ENCODE assay signal across 1 cellular context in the genomic region with DNA sequence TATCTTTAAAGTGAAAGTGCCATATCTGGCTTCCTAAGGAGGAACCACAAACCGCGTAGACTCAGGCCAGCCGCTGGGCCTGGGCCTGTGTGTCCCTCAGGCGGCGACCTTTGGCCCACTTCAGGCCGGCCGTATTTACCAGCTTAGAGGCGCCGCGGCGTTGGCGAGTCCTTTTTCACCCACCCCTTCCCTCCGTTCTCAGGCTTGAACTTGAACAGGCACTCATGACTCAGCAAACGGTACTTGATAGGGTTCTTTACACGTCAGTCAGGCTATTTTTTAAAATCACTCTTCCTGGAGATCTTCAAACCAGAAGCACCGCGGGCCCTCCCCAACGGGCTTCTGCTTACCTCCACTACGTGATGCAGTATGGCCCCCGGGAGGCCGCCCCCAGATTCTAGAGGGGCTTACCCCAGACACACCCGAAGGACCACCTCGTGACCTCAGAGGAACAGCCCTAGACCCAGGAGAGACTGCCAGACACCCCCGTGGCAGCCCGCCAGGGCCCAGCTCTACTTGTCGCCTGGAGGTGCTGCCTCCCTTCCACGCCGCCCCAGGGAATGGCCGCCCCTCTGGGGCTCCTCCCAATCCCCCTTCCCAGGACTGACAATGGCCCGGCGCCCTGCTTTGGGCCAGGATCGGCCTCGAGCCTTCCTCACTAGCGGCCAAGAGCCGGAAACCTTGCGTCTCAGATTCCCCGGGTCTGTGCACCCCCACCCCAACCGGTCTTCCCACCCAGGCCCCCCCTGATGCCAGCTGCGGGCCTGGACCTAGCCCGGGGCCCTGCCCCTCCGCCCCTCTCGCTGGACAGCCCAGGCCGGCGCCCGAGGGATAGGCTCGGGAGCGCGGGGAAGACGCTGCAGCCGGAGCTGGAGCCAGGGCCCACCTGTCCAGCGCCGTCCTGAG.
A peak's percentile ranks its signal among the peaks of the same experiment; 100 is the strongest.
TF ChIP-seq lines count a peak whose summit lies in the region.

No MANE protein-coding gene starts in this region.

TF ChIP-seq in K562, 482 proteins besides CTCF, POLR2A, EP300 and RAD21 (continued from another document and continues in another):
- no peak; the same call in 1 of the 2 replicates for TF ChIP-seq THRB (CRISPR knock-in tag; conservative IDR thresholded peaks at IDR 0.05)
- no peak; the same call in 1 of the 2 replicates for TF ChIP-seq HCFC1 (IDR thresholded peaks at IDR 0.05; ENCODE audit: low read depth, low read length)
- TF ChIP-seq MEF2A (IDR thresholded peaks at IDR 0.05; ENCODE audit: control insufficient read depth, low read depth, low read length): no peak
- TF ChIP-seq STAT5A (IDR thresholded peaks at IDR 0.05; ENCODE audit: borderline replicate concordance, low read length): peak; percentile 70; the same call in 1 of the 2 replicates
- TF ChIP-seq, protein P1, sequence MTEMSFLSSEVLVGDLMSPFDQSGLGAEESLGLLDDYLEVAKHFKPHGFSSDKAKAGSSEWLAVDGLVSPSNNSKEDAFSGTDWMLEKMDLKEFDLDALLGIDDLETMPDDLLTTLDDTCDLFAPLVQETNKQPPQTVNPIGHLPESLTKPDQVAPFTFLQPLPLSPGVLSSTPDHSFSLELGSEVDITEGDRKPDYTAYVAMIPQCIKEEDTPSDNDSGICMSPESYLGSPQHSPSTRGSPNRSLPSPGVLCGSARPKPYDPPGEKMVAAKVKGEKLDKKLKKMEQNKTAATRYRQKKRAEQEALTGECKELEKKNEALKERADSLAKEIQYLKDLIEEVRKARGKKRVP (CRISPR knock-in tag; IDR thresholded peaks at IDR 0.05): no peak
- peak; percentile 78 for TF ChIP-seq SUPT5H (IDR thresholded peaks at IDR 0.05)
- TF ChIP-seq ZNF3 (CRISPR knock-in tag; IDR thresholded peaks at IDR 0.05): no peak
- TF ChIP-seq ILK (tag; IDR thresholded peaks at IDR 0.05; ENCODE audit: borderline replicate concordance, low read depth): no peak
- TF ChIP-seq, protein P2, sequence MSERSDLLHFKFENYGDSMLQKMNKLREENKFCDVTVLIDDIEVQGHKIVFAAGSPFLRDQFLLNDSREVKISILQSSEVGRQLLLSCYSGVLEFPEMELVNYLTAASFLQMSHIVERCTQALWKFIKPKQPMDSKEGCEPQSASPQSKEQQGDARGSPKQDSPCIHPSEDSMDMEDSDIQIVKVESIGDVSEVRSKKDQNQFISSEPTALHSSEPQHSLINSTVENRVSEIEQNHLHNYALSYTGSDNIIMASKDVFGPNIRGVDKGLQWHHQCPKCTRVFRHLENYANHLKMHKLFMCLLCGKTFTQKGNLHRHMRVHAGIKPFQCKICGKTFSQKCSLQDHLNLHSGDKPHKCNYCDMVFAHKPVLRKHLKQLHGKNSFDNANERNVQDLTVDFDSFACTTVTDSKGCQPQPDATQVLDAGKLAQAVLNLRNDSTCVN (CRISPR knock-in tag; IDR thresholded peaks at IDR 0.05): no peak
- TF ChIP-seq ZNF699 (CRISPR knock-in tag; IDR thresholded peaks at IDR 0.05; ENCODE audit: insufficient replicate concordance): no peak
- TF ChIP-seq, protein P3, sequence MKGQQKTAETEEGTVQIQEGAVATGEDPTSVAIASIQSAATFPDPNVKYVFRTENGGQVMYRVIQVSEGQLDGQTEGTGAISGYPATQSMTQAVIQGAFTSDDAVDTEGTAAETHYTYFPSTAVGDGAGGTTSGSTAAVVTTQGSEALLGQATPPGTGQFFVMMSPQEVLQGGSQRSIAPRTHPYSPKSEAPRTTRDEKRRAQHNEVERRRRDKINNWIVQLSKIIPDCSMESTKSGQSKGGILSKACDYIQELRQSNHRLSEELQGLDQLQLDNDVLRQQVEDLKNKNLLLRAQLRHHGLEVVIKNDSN (CRISPR knock-in tag; IDR thresholded peaks at IDR 0.05): no peak
- TF ChIP-seq, protein P4, sequence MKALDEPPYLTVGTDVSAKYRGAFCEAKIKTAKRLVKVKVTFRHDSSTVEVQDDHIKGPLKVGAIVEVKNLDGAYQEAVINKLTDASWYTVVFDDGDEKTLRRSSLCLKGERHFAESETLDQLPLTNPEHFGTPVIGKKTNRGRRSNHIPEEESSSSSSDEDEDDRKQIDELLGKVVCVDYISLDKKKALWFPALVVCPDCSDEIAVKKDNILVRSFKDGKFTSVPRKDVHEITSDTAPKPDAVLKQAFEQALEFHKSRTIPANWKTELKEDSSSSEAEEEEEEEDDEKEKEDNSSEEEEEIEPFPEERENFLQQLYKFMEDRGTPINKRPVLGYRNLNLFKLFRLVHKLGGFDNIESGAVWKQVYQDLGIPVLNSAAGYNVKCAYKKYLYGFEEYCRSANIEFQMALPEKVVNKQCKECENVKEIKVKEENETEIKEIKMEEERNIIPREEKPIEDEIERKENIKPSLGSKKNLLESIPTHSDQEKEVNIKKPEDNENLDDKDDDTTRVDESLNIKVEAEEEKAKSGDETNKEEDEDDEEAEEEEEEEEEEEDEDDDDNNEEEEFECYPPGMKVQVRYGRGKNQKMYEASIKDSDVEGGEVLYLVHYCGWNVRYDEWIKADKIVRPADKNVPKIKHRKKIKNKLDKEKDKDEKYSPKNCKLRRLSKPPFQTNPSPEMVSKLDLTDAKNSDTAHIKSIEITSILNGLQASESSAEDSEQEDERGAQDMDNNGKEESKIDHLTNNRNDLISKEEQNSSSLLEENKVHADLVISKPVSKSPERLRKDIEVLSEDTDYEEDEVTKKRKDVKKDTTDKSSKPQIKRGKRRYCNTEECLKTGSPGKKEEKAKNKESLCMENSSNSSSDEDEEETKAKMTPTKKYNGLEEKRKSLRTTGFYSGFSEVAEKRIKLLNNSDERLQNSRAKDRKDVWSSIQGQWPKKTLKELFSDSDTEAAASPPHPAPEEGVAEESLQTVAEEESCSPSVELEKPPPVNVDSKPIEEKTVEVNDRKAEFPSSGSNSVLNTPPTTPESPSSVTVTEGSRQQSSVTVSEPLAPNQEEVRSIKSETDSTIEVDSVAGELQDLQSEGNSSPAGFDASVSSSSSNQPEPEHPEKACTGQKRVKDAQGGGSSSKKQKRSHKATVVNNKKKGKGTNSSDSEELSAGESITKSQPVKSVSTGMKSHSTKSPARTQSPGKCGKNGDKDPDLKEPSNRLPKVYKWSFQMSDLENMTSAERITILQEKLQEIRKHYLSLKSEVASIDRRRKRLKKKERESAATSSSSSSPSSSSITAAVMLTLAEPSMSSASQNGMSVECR (CRISPR knock-in tag; IDR thresholded peaks at IDR 0.05): no peak
- peak; percentile 81; the same call in 1 of the 2 replicates for TF ChIP-seq DPF2 (IDR thresholded peaks at IDR 0.05)
- TF ChIP-seq BRF1 (IDR thresholded peaks at IDR 0.05; ENCODE audit: borderline replicate concordance, extremely low read depth, insufficient read length): no peak
- peak; percentile 77 for TF ChIP-seq CTBP1 (IDR thresholded peaks at IDR 0.05; ENCODE audit: borderline replicate concordance)
- TF ChIP-seq NCOA2 (IDR thresholded peaks at IDR 0.05; ENCODE audit: partially characterized antibody in 2 of 2): no peak
- peak; percentile 39 for TF ChIP-seq FOS (IDR thresholded peaks at IDR 0.05; ENCODE audit: extremely low read depth, insufficient read length)
- no peak for TF ChIP-seq ZNF436 (CRISPR knock-in tag; IDR thresholded peaks at IDR 0.05)
- TF ChIP-seq, protein P5, sequence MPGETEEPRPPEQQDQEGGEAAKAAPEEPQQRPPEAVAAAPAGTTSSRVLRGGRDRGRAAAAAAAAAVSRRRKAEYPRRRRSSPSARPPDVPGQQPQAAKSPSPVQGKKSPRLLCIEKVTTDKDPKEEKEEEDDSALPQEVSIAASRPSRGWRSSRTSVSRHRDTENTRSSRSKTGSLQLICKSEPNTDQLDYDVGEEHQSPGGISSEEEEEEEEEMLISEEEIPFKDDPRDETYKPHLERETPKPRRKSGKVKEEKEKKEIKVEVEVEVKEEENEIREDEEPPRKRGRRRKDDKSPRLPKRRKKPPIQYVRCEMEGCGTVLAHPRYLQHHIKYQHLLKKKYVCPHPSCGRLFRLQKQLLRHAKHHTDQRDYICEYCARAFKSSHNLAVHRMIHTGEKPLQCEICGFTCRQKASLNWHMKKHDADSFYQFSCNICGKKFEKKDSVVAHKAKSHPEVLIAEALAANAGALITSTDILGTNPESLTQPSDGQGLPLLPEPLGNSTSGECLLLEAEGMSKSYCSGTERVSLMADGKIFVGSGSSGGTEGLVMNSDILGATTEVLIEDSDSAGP (CRISPR knock-in tag; IDR thresholded peaks at IDR 0.05): 0 out of 2 replicates have a peak, but pooled peaks have one; percentile 30
- no peak for TF ChIP-seq KLF6 (CRISPR knock-in tag; IDR thresholded peaks at IDR 0.05; ENCODE audit: borderline replicate concordance)
- TF ChIP-seq ZC3H11A (IDR thresholded peaks at IDR 0.05; ENCODE audit: low read depth, low read length): peak; percentile 77; the same call in 1 of the 2 replicates
- TF ChIP-seq SAP30 (IDR thresholded peaks at IDR 0.05; ENCODE audit: borderline replicate concordance, insufficient read depth, low read depth, low read length, poor library complexity, severe bottlenecking): peak; percentile 53
- no peak for TF ChIP-seq NFIX (CRISPR knock-in tag; IDR thresholded peaks at IDR 0.05; ENCODE audit: low read depth)
- TF ChIP-seq JUN (IDR thresholded peaks at IDR 0.05; ENCODE audit: borderline replicate concordance, low read depth, low read length): peak; percentile 85
- TF ChIP-seq JUN (CRISPR knock-in tag; IDR thresholded peaks at IDR 0.05; ENCODE audit: borderline replicate concordance): no peak
- TF ChIP-seq HLTF (IDR thresholded peaks at IDR 0.05): no peak
- no peak for TF ChIP-seq ZNF586 (CRISPR knock-in tag; conservative IDR thresholded peaks at IDR 0.05)
- TF ChIP-seq MAFG (tag; conservative IDR thresholded peaks at IDR 0.05): peak; percentile 99
- no peak for TF ChIP-seq SIN3B (IDR thresholded peaks at IDR 0.05; ENCODE audit: low read depth)
- TF ChIP-seq CBX1 (IDR thresholded peaks at IDR 0.05; ENCODE audit: low read depth): peak; percentile 26; the same call in 1 of the 2 replicates
- TF ChIP-seq SREBF2 (CRISPR knock-in tag; IDR thresholded peaks at IDR 0.05): no peak
- peak; percentile 49 for TF ChIP-seq CC2D1A (IDR thresholded peaks at IDR 0.05)
- peak; percentile 29 for TF ChIP-seq RBBP5 (IDR thresholded peaks at IDR 0.05; ENCODE audit: borderline replicate concordance, insufficient read depth, low read length, poor library complexity, severe bottlenecking)
- TF ChIP-seq ZNF75A (CRISPR knock-in tag; IDR thresholded peaks at IDR 0.05): no peak
- TF ChIP-seq BRF2 (IDR thresholded peaks at IDR 0.05; ENCODE audit: borderline replicate concordance, insufficient read depth, insufficient read length): no peak
- TF ChIP-seq ZKSCAN1 (IDR thresholded peaks at IDR 0.05; ENCODE audit: low read depth, low read length): peak; percentile 80
- TF ChIP-seq, protein P6, sequence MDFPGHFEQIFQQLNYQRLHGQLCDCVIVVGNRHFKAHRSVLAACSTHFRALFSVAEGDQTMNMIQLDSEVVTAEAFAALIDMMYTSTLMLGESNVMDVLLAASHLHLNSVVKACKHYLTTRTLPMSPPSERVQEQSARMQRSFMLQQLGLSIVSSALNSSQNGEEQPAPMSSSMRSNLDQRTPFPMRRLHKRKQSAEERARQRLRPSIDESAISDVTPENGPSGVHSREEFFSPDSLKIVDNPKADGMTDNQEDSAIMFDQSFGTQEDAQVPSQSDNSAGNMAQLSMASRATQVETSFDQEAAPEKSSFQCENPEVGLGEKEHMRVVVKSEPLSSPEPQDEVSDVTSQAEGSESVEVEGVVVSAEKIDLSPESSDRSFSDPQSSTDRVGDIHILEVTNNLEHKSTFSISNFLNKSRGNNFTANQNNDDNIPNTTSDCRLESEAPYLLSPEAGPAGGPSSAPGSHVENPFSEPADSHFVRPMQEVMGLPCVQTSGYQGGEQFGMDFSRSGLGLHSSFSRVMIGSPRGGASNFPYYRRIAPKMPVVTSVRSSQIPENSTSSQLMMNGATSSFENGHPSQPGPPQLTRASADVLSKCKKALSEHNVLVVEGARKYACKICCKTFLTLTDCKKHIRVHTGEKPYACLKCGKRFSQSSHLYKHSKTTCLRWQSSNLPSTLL (IDR thresholded peaks at IDR 0.05): no peak
- TF ChIP-seq, protein P7, sequence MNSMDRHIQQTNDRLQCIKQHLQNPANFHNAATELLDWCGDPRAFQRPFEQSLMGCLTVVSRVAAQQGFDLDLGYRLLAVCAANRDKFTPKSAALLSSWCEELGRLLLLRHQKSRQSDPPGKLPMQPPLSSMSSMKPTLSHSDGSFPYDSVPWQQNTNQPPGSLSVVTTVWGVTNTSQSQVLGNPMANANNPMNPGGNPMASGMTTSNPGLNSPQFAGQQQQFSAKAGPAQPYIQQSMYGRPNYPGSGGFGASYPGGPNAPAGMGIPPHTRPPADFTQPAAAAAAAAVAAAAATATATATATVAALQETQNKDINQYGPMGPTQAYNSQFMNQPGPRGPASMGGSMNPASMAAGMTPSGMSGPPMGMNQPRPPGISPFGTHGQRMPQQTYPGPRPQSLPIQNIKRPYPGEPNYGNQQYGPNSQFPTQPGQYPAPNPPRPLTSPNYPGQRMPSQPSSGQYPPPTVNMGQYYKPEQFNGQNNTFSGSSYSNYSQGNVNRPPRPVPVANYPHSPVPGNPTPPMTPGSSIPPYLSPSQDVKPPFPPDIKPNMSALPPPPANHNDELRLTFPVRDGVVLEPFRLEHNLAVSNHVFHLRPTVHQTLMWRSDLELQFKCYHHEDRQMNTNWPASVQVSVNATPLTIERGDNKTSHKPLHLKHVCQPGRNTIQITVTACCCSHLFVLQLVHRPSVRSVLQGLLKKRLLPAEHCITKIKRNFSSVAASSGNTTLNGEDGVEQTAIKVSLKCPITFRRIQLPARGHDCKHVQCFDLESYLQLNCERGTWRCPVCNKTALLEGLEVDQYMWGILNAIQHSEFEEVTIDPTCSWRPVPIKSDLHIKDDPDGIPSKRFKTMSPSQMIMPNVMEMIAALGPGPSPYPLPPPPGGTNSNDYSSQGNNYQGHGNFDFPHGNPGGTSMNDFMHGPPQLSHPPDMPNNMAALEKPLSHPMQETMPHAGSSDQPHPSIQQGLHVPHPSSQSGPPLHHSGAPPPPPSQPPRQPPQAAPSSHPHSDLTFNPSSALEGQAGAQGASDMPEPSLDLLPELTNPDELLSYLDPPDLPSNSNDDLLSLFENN (IDR thresholded peaks at IDR 0.05; ENCODE audit: low read depth in 2 of 2, low read length in 2 of 2): peak in 1 of 2 experiments; percentile 69; a peak in 2 of 4 replicates
